16 cellular contexts compared by ENCODE assay signal in genomic region chr9:77747163-77747562, GRCh38.
"Had no signal": no experiment of that assay in that cellular context is flagged by ENCODE, and none has a peak within 500 bp of the region (broad histone marks: within the 10 kb centered on the region; RNA-seq: fewer than 3 reads in every experiment).

No MANE protein-coding gene starts in this region.

- H3K4me3 ChIP-seq: body of pancreas, gastroesophageal sphincter, stomach, thoracic aorta had no signal

- ATAC-seq: activated CD8-positive, alpha-beta memory T cell treated with anti-CD3 and anti-CD28 coated beads, Interleukin-2, amount 10 ng/mL, durations not matched to agents 7 days and 5 days; body of pancreas; gastroesophageal sphincter; left ventricle myocardium superior; WTC11 had no signal

- H3K4me3 Mint-ChIP-seq: activated CD8-positive, alpha-beta memory T cell treated with anti-CD3 and anti-CD28 coated beads, Interleukin-2, amount 10 ng/mL, durations not matched to agents 7 days and 5 days; neural crest cell; T-cell; WTC11 had no signal

- H3K36me3 ChIP-seq: gastroesophageal sphincter, stomach, thoracic aorta had no signal

- H3K27me3 Mint-ChIP-seq: activated CD8-positive, alpha-beta memory T cell treated with anti-CD3 and anti-CD28 coated beads, Interleukin-2, amount 10 ng/mL, durations not matched to agents 7 days and 5 days; T-cell had no signal

- H3K9me3 ChIP-seq: body of pancreas, gastroesophageal sphincter, stomach, thoracic aorta had no signal

- H3K27ac ChIP-seq: body of pancreas, stomach, thoracic aorta had no signal

- H3K9me3 Mint-ChIP-seq: neural crest cell, T-cell had no signal

- DNase-seq: activated CD8-positive, alpha-beta memory T cell treated with anti-CD3 and anti-CD28 coated beads, Interleukin-2, amount 10 ng/mL, durations not matched to agents 7 days and 5 days; body of pancreas; central memory CD4-positive, alpha-beta T cell; cortex of kidney; effector CD8-positive, alpha-beta T cell; kidney; left ventricle myocardium superior; mesendoderm; stimulated activated CD4-positive, alpha-beta T cell treated with anti-CD3 and anti-CD28 coated beads, Interleukin-4, amount 100 ng/mL, for 1 hour; stimulated activated CD8-positive, alpha-beta memory T cell treated with anti-CD3 and anti-CD28 coated beads, Interleukin-4, amount 100 ng/mL, for 48 hours; stomach; T-cell had no signal

- H3K36me3 Mint-ChIP-seq: WTC11 had no signal

- H3K27me3 ChIP-seq: body of pancreas, gastroesophageal sphincter, stomach had no signal

- H3K27ac Mint-ChIP-seq: activated CD8-positive, alpha-beta memory T cell treated with anti-CD3 and anti-CD28 coated beads, Interleukin-2, amount 10 ng/mL, durations not matched to agents 7 days and 5 days; T-cell; WTC11 had no signal
